1 cellular context compared by ENCODE assay signal in genomic region chr12:42372154-42372791, GRCh38.
TF ChIP-seq lines count a peak whose summit lies in the region.

No MANE protein-coding gene starts in this region.

TF ChIP-seq in K562, 482 proteins besides CTCF, POLR2A, EP300 and RAD21 (continued from another document):
- TF ChIP-seq RBM34 (IDR thresholded peaks at IDR 0.05; ENCODE audit: borderline replicate concordance, insufficient read depth, low read length) (no peak), NR2C1 (IDR thresholded peaks at IDR 0.05) (no peak; the same call in 1 of the 2 replicates), NR2C1 (tag; IDR thresholded peaks at IDR 0.05) (peak; percentile 48; the same call in 1 of the 2 replicates), SMC3 (conservative IDR thresholded peaks at IDR 0.05; ENCODE audit: insufficient read depth, low read depth, low read length) (peak; percentile 73), RCOR1 (IDR thresholded peaks at IDR 0.05; ENCODE audit: borderline replicate concordance in 1 of 2, low read depth in 2 of 2, low read length in 2 of 2) (0 out of 4 replicates have a peak, but pooled peaks of 1 of the 2 experiments have one; percentile 28), C11orf30 (IDR thresholded peaks at IDR 0.05; ENCODE audit: low read depth) (peak; percentile 23; the same call in 1 of the 2 replicates), RB1 (IDR thresholded peaks at IDR 0.05; ENCODE audit: low read depth) (0 out of 2 replicates have a peak, but pooled peaks have one; percentile 22), CBFA2T2 (conservative IDR thresholded peaks at IDR 0.05) (0 out of 2 replicates have a peak, but pooled peaks have one; percentile 15), POLR2AphosphoS5 (IDR thresholded peaks at IDR 0.05; ENCODE audit: control insufficient read depth, insufficient read depth, low read depth, low read length) (no peak), CBFA2T3 (IDR thresholded peaks at IDR 0.05) (peak; percentile 57), KHSRP (IDR thresholded peaks at IDR 0.05) (no peak), DEAF1 (CRISPR knock-in tag; IDR thresholded peaks at IDR 0.05) (peak; percentile 63), FOXK2 (conservative IDR thresholded peaks at IDR 0.05 in 1 of 2, IDR thresholded peaks at IDR 0.05 in 1 of 2; ENCODE audit: low read depth in 2 of 2) (peak in 1 of 2 experiments; percentile 33; a peak in 2 of 4 replicates), KDM1A (IDR thresholded peaks at IDR 0.05) (peak in 1 of 2 experiments; percentile 29; a peak in 1 of 4 replicates), MEIS2 (IDR thresholded peaks at IDR 0.05; ENCODE audit: partially characterized antibody) (peak; percentile 39), HDAC1 (IDR thresholded peaks at IDR 0.05) (0 out of 4 replicates have a peak, but pooled peaks of 1 of the 2 experiments have one; percentile 12), ARID2 (IDR thresholded peaks at IDR 0.05) (peak; percentile 62; the same call in 1 of the 2 replicates), ZNF436 (CRISPR knock-in tag; IDR thresholded peaks at IDR 0.05) (no peak), HOXB6 (CRISPR knock-in tag; IDR thresholded peaks at IDR 0.05; ENCODE audit: borderline replicate concordance) (no peak), XRCC3 (IDR thresholded peaks at IDR 0.05) (no peak), NUFIP1 (IDR thresholded peaks at IDR 0.05; ENCODE audit: partially characterized antibody) (peak; percentile 25)
